Comparison of ENCODE assay signal across 1 cellular context in the genomic region with DNA sequence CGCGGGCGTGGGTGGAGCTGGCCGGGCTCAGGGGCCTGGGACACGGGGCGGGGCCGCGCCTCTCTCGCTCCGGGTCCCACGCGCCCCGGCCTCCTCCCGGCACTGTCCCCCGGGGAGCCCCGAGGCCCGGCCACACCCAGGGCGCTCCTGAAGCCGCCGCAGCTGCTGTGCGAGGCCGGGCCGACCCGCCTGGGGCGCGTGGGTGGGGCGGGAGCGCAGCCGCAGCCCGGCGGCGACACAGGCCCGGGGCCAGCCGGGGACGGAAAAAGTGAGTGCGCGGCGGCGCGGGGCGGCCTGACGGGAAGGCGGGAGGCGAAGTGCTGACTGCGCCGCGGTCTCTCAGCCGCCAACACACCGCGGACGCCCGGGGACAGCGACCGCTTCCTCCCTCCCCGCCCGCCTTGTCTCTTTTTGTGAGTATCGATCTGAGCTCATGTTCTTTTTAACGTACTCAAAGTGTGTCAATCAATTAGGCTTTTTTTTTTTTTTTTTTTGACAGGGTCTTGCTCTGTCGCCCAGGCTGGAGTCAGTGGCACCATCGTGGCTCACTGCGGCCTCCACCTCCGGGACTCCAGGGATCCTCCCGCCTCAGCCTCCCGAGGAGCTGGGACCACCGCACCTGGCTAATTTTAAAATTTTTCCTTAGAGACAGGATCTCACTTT.
TF ChIP-seq lines count a peak whose summit lies in the region.

No MANE protein-coding gene starts in this region.

TF ChIP-seq in SK-N-SH, 30 proteins besides CTCF, POLR2A, EP300 and RAD21 (continued from another document):
- TF ChIP-seq, protein P1, sequence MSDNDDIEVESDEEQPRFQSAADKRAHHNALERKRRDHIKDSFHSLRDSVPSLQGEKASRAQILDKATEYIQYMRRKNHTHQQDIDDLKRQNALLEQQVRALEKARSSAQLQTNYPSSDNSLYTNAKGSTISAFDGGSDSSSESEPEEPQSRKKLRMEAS (IDR thresholded peaks at IDR 0.05; ENCODE audit: low read depth) = no peak
- TF ChIP-seq, protein P2, sequence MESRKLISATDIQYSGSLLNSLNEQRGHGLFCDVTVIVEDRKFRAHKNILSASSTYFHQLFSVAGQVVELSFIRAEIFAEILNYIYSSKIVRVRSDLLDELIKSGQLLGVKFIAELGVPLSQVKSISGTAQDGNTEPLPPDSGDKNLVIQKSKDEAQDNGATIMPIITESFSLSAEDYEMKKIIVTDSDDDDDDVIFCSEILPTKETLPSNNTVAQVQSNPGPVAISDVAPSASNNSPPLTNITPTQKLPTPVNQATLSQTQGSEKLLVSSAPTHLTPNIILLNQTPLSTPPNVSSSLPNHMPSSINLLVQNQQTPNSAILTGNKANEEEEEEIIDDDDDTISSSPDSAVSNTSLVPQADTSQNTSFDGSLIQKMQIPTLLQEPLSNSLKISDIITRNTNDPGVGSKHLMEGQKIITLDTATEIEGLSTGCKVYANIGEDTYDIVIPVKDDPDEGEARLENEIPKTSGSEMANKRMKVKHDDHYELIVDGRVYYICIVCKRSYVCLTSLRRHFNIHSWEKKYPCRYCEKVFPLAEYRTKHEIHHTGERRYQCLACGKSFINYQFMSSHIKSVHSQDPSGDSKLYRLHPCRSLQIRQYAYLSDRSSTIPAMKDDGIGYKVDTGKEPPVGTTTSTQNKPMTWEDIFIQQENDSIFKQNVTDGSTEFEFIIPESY (IDR thresholded peaks at IDR 0.05; ENCODE audit: borderline replicate concordance, low read depth) = no peak
- TF ChIP-seq YY1 (IDR thresholded peaks at IDR 0.05; ENCODE audit: low read depth) = no peak
TF ChIP-seq in SK-N-SH: peak in this region for 0.
